ENCODE assay signal across 13 cellular contexts in the genomic region with DNA sequence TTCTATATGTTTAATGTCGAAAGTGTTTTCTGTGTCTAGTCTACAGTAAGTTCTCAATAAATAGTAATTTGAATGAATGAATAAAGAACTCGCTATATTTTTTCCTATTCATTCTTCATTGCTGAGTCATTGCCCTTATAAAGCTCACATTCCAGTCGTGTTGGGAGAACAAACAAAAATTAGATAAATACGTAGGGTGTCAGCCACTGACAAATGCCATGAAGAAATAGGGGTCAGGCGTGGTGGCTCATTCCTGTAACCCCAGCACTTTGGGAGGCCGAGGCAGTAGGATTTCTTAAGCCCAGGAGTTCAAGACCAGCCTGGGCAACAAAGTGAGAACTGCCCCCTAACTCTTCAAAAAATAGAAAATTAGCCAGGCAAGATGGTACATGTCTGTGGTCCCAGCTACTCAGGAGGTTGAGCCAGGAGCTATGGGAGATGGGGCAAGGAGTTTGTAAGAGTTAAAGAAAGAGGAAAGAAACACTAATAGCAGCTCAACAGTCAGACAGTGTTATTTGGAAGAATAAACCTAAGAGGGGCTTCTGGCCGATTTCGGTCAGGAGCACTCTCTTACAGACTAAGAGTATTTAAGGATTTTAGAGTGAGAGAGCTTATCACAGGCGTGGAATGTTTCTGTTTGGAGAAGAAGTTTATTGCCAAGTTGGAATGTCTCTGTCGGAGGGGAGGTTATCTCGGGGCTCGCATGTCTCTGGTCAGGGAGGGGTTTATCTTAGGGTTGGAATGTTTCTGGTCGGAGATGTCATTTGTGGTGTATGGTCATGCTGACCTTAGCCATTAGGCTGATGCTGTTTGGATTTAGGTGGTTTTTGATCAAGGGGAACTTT. TPM values are rescaled to one million over a fixed set of nuclear protein-coding genes. Genes with fewer than 3 reads are reported as not detected.
DNase-seq lines count a peak whose midpoint lies in the region; ATAC-seq and TF ChIP-seq lines count a peak whose summit lies in the region.
"Had no signal": no experiment of that assay in that cellular context is flagged by ENCODE, and none has a peak within 500 bp of the region (broad histone marks: within the 10 kb centered on the region; RNA-seq: fewer than 3 reads in every experiment).

No MANE protein-coding gene starts in this region.

- no peaks in the 10 kb centered on the region for H3F3A ChIP-seq in GM23338 (replicated peaks; ENCODE audit: low read depth)

- H3K4me1 ChIP-seq in CD4-positive, CD25-positive, alpha-beta regulatory T cell (ENCODE audit: control insufficient read depth, insufficient read depth, low read length, poor library complexity, severe bottlenecking) = peaks cover 20% of the 10 kb centered on the region
- H3K4me1 ChIP-seq in Karpas-422 (ENCODE audit: low read length) (peaks cover 28% of the 10 kb centered on the region), GM23338 (ENCODE audit: insufficient read depth) (peaks cover 9% of the 10 kb centered on the region)

- ATAC-seq in CD4-positive, CD25-positive, alpha-beta regulatory T cell (ENCODE audit: low read depth in 2 of 2) = no peak
- ATAC-seq in GM19351 (IDR thresholded peaks at IDR 0.05; ENCODE audit: unreplicated experiment) (no peak), GM23338 (no peak)
- ATAC-seq: stimulated activated naive CD8-positive, alpha-beta T cell treated with anti-CD3 and anti-CD28 coated beads, Interleukin-15, amount 100 ng/mL, for 72 hours; T-helper 17 cell had no signal

- H3K4me1 Mint-ChIP-seq in CD4-positive, CD25-positive, alpha-beta regulatory T cell = peaks cover 13 to 28% (median 23%) of the 10 kb centered on the region in 4 donors
- H3K4me1 Mint-ChIP-seq in chondrocyte (ENCODE audit: low read depth) = peaks cover 42% of the 10 kb centered on the region
- H3K4me1 Mint-ChIP-seq in GM23338 = peaks cover 29% of the 10 kb centered on the region

- no peak overlapping the region for H3K9ac ChIP-seq in Karpas-422 (ENCODE audit: low read length)

- H3K27ac ChIP-seq in CD4-positive, CD25-positive, alpha-beta regulatory T cell (ENCODE audit: insufficient read depth, low read length, poor library complexity, severe bottlenecking) = no peak overlapping the region
- H3K27ac ChIP-seq in Karpas-422 (ENCODE audit: low read length) (0 out of 2 replicates have a peak overlapping the region, but pooled peaks have one; percentile 7), GM23338 (ENCODE audit: low read depth) (no peak overlapping the region)
- H3K27ac ChIP-seq: C4-2B had no signal

- no peak for DNase-seq in CD4-positive, CD25-positive, alpha-beta regulatory T cell
- DNase-seq in Karpas-422 = no peak
- DNase-seq in chondrocyte (ENCODE audit: low spot score) = no peak
- peak; percentile 26 for DNase-seq in myocyte (ENCODE audit: low read depth)
- no peak for DNase-seq in GM10266 (ENCODE audit: extremely low spot score)
- no peak for DNase-seq in SKM-1 (lab: John Stamatoyannopoulos, UW; ENCODE audit: unreplicated experiment)
- DNase-seq in GM23338 (ENCODE audit: low spot score) = no peak
- DNase-seq: NK-92 treated with Interleukin-12 subunit alpha and Interleukin-12 subunit beta, amount 100 ng/mL, for 24 hours; occipital lobe; stimulated activated naive CD8-positive, alpha-beta T cell treated with anti-CD3 and anti-CD28 coated beads, Interleukin-15, amount 100 ng/mL, for 72 hours; T-helper 17 cell had no signal

- no peaks in the 10 kb centered on the region for H3K27me3 ChIP-seq in CD4-positive, CD25-positive, alpha-beta regulatory T cell (ENCODE audit: control insufficient read depth, insufficient read depth, low read length)
- no peaks in the 10 kb centered on the region for H3K27me3 ChIP-seq in Karpas-422 (ENCODE audit: low read length)
- H3K27me3 ChIP-seq in GM23338 (ENCODE audit: insufficient read depth) = no peaks in the 10 kb centered on the region

- no peaks in the 10 kb centered on the region for H3K36me3 ChIP-seq in CD4-positive, CD25-positive, alpha-beta regulatory T cell (ENCODE audit: control insufficient read depth, insufficient read depth, low read length)
- H3K36me3 ChIP-seq in Karpas-422 (ENCODE audit: insufficient read depth, low read length) (no peaks in the 10 kb centered on the region), GM23338 (ENCODE audit: insufficient read depth) (peaks cover 4% of the 10 kb centered on the region; the same call in 1 of the 2 replicates)

- TF ChIP-seq CTCF in chondrocyte (IDR thresholded peaks at IDR 0.05) = no peak
- TF ChIP-seq CTCF in GM10266 (IDR thresholded peaks at IDR 0.05; ENCODE audit: control insufficient read depth, insufficient read depth, low read depth, missing control alignments) = no peak
- TF ChIP-seq CTCF in GM23338 (conservative IDR thresholded peaks at IDR 0.05; ENCODE audit: low read depth in 2 of 2) = no peak

- peaks cover 0 to 4% (median 0%) of the 10 kb centered on the region in 7 donors for H3K9me3 Mint-ChIP-seq in CD4-positive, CD25-positive, alpha-beta regulatory T cell
- H3K9me3 Mint-ChIP-seq in chondrocyte (ENCODE audit: low read depth) = peaks cover 8% of the 10 kb centered on the region
- H3K9me3 Mint-ChIP-seq in GM23338 = peaks cover 23% of the 10 kb centered on the region

- H3K79me2 ChIP-seq in Karpas-422 (ENCODE audit: low read length) (no peaks in the 10 kb centered on the region), GM23338 (replicated peaks; ENCODE audit: insufficient read depth) (peaks cover 26% of the 10 kb centered on the region)

- no peaks in the 10 kb centered on the region for H3K9me3 ChIP-seq in CD4-positive, CD25-positive, alpha-beta regulatory T cell (ENCODE audit: control insufficient read depth in 2 of 2, low read length in 2 of 2)
- no peaks in the 10 kb centered on the region for H3K9me3 ChIP-seq in Karpas-422 (ENCODE audit: low read length)

- H3K9me2 ChIP-seq in Karpas-422 (replicated peaks; ENCODE audit: insufficient read depth, low read length) = no peaks in the 10 kb centered on the region
- no peaks in the 10 kb centered on the region for H3K9me2 ChIP-seq in GM23338 (ENCODE audit: insufficient read depth)

- H3K4me2 ChIP-seq in Karpas-422 (ENCODE audit: low read depth, low read length, poor library complexity, severe bottlenecking) (peak overlapping the region; percentile 70), GM23338 (no peak overlapping the region)

- H2AFZ ChIP-seq in Karpas-422 (ENCODE audit: low read length) (no peak overlapping the region), GM23338 (no peak overlapping the region)

- peak overlapping the region in 1 of 3 donors; percentile 42 for H3K27ac Mint-ChIP-seq in CD4-positive, CD25-positive, alpha-beta regulatory T cell
- H3K27ac Mint-ChIP-seq in chondrocyte (ENCODE audit: unreplicated experiment) = peak overlapping the region; percentile 38
- H3K27ac Mint-ChIP-seq in GM23338 = no peak overlapping the region
- H3K27ac Mint-ChIP-seq: stimulated activated naive CD8-positive, alpha-beta T cell treated with anti-CD3 and anti-CD28 coated beads, Interleukin-15, amount 100 ng/mL, for 72 hours had no signal

- H3K4me3 Mint-ChIP-seq in CD4-positive, CD25-positive, alpha-beta regulatory T cell = peak overlapping the region; percentile 87 to 91 (median 88)
- H3K4me3 Mint-ChIP-seq in chondrocyte (ENCODE audit: unreplicated experiment) = no peak overlapping the region
- H3K4me3 Mint-ChIP-seq in GM23338 = no peak overlapping the region
- H3K4me3 Mint-ChIP-seq: stimulated activated naive CD8-positive, alpha-beta T cell treated with anti-CD3 and anti-CD28 coated beads, Interleukin-15, amount 100 ng/mL, for 72 hours had no signal

- no peak overlapping the region for H3K4me3 ChIP-seq in CD4-positive, CD25-positive, alpha-beta regulatory T cell (ENCODE audit: low read depth, low read length)
- H3K4me3 ChIP-seq in Karpas-422 (ENCODE audit: low read length) (no peak overlapping the region), GM23338 (no peak overlapping the region)

- H3K27me3 Mint-ChIP-seq in CD4-positive, CD25-positive, alpha-beta regulatory T cell = no peaks in the 10 kb centered on the region
- no peaks in the 10 kb centered on the region for H3K27me3 Mint-ChIP-seq in chondrocyte (ENCODE audit: low read depth)
- peaks cover 8% of the 10 kb centered on the region for H3K27me3 Mint-ChIP-seq in GM23338 (ENCODE audit: insufficient read depth, low read depth, poor library complexity)
- H3K27me3 Mint-ChIP-seq: stimulated activated naive CD8-positive, alpha-beta T cell treated with anti-CD3 and anti-CD28 coated beads, Interleukin-15, amount 100 ng/mL, for 72 hours; T-helper 17 cell had no signal

- H4K20me1 ChIP-seq in Karpas-422 (ENCODE audit: insufficient read depth, low read depth, low read length) (peaks cover 12% of the 10 kb centered on the region; the same call in 1 of the 2 replicates), GM23338 (replicated peaks; ENCODE audit: insufficient read depth) (peaks cover 5% of the 10 kb centered on the region)

- H3K36me3 Mint-ChIP-seq in CD4-positive, CD25-positive, alpha-beta regulatory T cell = no peaks in the 10 kb centered on the region
- H3K36me3 Mint-ChIP-seq in chondrocyte (ENCODE audit: low read depth) = no peaks in the 10 kb centered on the region
- H3K36me3 Mint-ChIP-seq in GM23338 (ENCODE audit: low read depth) = peaks cover 20% of the 10 kb centered on the region

TF ChIP-seq in GM23338, 12 proteins besides CTCF, POLR2A, EP300 and RAD21 (continues in another document):
- no peak for TF ChIP-seq POLR2AphosphoS5 (IDR thresholded peaks at IDR 0.05; ENCODE audit: low read depth)

RNA-seq across cellular contexts. Expression of gene CHML, which starts 1.8 kb away (rescaled TPM):
- 5.5 TPM for total RNA-seq in CD4-positive, CD25-positive, alpha-beta regulatory T cell
- 1 to 10 TPM; 1.2 to 3.8 (median 3.3) TPM for polyA plus RNA-seq in CD4-positive, CD25-positive, alpha-beta regulatory T cell
- total RNA-seq in Karpas-422 (2014; rRNA removed; shearing (Covaris generic); ENCODE audit: low replicate concordance) = 3.2 and 41.1 TPM in 2 replicates
- total RNA-seq in chondrocyte (12.8 to 14.0 TPM (median 13.3 TPM) in 3 replicates), myocyte (2.3 and 3.3 TPM in 2 replicates)
- polyA plus RNA-seq in myocyte (2012) = 2.1 TPM
- total RNA-seq in GM23338 (2014; rRNA removed; shearing (Covaris generic)) = 65.1 and 66.8 TPM in 2 replicates
- 17.2 and 19.9 TPM in 2 replicates for polyA plus RNA-seq in GM23338 (2016; fragmentation: Nextera tagmentation; extraction: Ambion mirVana)

RNA-seq across cellular contexts. Expression of gene OPN3, which starts 1.8 kb away (rescaled TPM):
- total RNA-seq in CD4-positive, CD25-positive, alpha-beta regulatory T cell = 3.3 TPM
- 10 to 100 TPM; 11.2 to 20.4 (median 17.1) TPM for polyA plus RNA-seq in CD4-positive, CD25-positive, alpha-beta regulatory T cell
- total RNA-seq in Karpas-422 (2014; rRNA removed; shearing (Covaris generic); ENCODE audit: low replicate concordance) = 3.6 and 4.6 TPM in 2 replicates
- total RNA-seq in chondrocyte (20.0 to 29.1 TPM (median 23.5 TPM) in 3 replicates), myocyte (21.2 and 23.6 TPM in 2 replicates)
- 39.5 TPM for polyA plus RNA-seq in myocyte (2012)
- total RNA-seq in GM23338 (2014; rRNA removed; shearing (Covaris generic)) = 35.4 and 46.8 TPM in 2 replicates
- 21.1 and 23.7 TPM in 2 replicates for polyA plus RNA-seq in GM23338 (2016; fragmentation: Nextera tagmentation; extraction: Ambion mirVana)

RNA-seq across cellular contexts. Expression of gene WDR64, which starts 10.1 kb away (rescaled TPM):
- not detected for total RNA-seq in CD4-positive, CD25-positive, alpha-beta regulatory T cell
- under 1 TPM in 3 of 4 donors, not detected in 1; 0.08 to 1.00 (median 0.35) TPM for polyA plus RNA-seq in CD4-positive, CD25-positive, alpha-beta regulatory T cell
- not detected in 2 replicates for total RNA-seq in Karpas-422 (2014; rRNA removed; shearing (Covaris generic); ENCODE audit: low replicate concordance)
- total RNA-seq in chondrocyte (0.17 TPM in 1 of 3 replicates, not detected in the others), myocyte (not detected in 2 replicates)
- polyA plus RNA-seq in myocyte (2012) = 0.18 TPM
- total RNA-seq in GM23338 (2014; rRNA removed; shearing (Covaris generic)) = not detected in 2 replicates
- polyA plus RNA-seq in GM23338 (2016; fragmentation: Nextera tagmentation; extraction: Ambion mirVana) = not detected in 2 replicates
- total RNA-seq: occipital lobe had no signal

Comparison
In these comparisons a context has a peak if more than half of its experiments do, and no peak if none do; other contexts are left out.
1. H3K4me3 Mint-ChIP-seq: peak in CD4-positive, CD25-positive, alpha-beta regulatory T cell (4 of 4); none in chondrocyte (single experiment) and GM23338 (single experiment).